Comparison of ENCODE assay signal across 8 cellular contexts in the genomic region with DNA sequence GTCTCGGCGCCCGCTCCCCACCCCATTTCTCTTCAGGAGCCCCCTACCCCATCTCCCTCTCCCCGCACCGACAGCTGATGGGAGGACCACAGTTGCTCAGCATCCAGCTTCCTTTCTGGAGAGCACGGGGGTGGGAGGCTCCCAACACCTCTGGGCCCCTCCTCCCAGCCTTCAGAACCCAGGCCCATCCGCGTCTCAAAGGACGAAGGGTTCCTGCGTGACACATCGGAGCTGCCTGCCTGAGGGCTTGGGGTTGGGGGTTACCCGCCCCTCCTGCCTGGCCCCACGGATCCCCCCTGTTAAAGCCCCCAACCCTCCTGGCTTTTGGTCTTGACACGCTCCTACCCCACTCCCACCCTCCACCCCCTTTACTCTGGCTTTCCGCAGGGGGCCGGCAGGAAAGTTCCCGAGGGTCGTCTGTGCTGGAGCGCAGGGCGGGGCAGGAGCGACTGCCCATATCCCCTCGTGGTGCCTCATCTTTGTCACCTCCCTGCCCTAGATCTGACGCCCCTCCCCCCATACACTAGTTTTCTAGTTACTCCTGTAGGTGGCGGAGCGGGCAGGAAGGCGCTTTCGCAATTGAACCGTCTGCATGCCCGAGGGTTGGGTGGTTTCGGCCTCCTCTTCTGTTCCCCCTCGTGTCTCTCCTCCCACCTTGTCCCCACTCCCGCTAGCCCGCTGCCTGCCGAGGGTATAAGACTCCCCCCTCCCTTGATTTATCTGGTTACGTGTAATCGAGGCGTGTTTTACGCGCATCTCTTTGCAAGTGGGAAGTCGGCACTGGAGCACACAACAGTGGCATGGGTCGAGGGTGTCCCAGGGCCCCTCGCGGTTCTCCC. TPM values are rescaled to one million over a fixed set of nuclear protein-coding genes. Genes with fewer than 3 reads are reported as not detected.
DNase-seq lines count a peak whose midpoint lies in the region; ATAC-seq and TF ChIP-seq lines count a peak whose summit lies in the region.

No MANE protein-coding gene starts in this region.

- peaks cover 21% of the 10 kb centered on the region for H3K79me2 ChIP-seq in DOHH2 (ENCODE audit: control insufficient read depth, low read length)

- H3K27me3 Mint-ChIP-seq in activated naive CD4-positive, alpha-beta T cell treated with anti-CD3 and anti-CD28 coated beads, Interleukin-2, amount 50 U/mL, for 24 hours, result peaks cover 4% of the 10 kb centered on the region

- peak overlapping the region; percentile 90 for H3K4me3 Mint-ChIP-seq in activated naive CD4-positive, alpha-beta T cell treated with anti-CD3 and anti-CD28 coated beads, Interleukin-2, amount 50 U/mL, for 24 hours

- 0 out of 2 replicates have a peak overlapping the region, but pooled peaks have one; percentile 18 for H3K27ac ChIP-seq in DOHH2 (ENCODE audit: low read depth, low read length)

- H3K4me1 ChIP-seq in DOHH2 (ENCODE audit: control insufficient read depth, low read length), result peaks cover 45% of the 10 kb centered on the region

- no peaks in the 10 kb centered on the region for H3K36me3 Mint-ChIP-seq in activated naive CD4-positive, alpha-beta T cell treated with anti-CD3 and anti-CD28 coated beads, Interleukin-2, amount 50 U/mL, for 24 hours

- no peaks in the 10 kb centered on the region; the same call in 1 of the 2 replicates for H4K20me1 ChIP-seq in DOHH2 (ENCODE audit: control insufficient read depth, insufficient read depth, low read depth, low read length)

- H3K4me2 ChIP-seq in DOHH2 (ENCODE audit: low read length), result peak overlapping the region; percentile 92

- H3K27me3 ChIP-seq in DOHH2 (ENCODE audit: control insufficient read depth, low read length), result no peaks in the 10 kb centered on the region; the same call in 1 of the 2 replicates

- H3F3A ChIP-seq in DOHH2 (ENCODE audit: control insufficient read depth, insufficient read depth), result no peaks in the 10 kb centered on the region

- in situ Hi-C loops in SK-MEL-5 (cut with HindIII; ENCODE audit: low pct_unique_long_range_greater_than_20kb, low sequenced_read_pairs), result no loop called here

- peaks cover 17% of the 10 kb centered on the region for H3K36me3 ChIP-seq in DOHH2 (ENCODE audit: control insufficient read depth, low read length)

- TF ChIP-seq CTCF in DOHH2 (IDR thresholded peaks at IDR 0.05; ENCODE audit: low read depth, low read length, poor library complexity, severe bottlenecking), result peak; percentile 62

- DNase-seq in SK-MEL-5 (ENCODE audit: low read depth, low spot score) (peak; percentile 63), globus pallidus (ENCODE audit: low spot score) (peak; percentile 47), occipital lobe (lab: John Stamatoyannopoulos, UW) (peak; percentile 68), superior temporal gyrus (ENCODE audit: extremely low spot score) (peak; percentile 68)

- peaks cover 50% of the 10 kb centered on the region for H3K4me1 Mint-ChIP-seq in activated naive CD4-positive, alpha-beta T cell treated with anti-CD3 and anti-CD28 coated beads, Interleukin-2, amount 50 U/mL, for 24 hours

- ATAC-seq in HG03432 (IDR thresholded peaks at IDR 0.05; ENCODE audit: unreplicated experiment) (peak; percentile 7), HG02588 (IDR thresholded peaks at IDR 0.05; ENCODE audit: unreplicated experiment) (no peak)

- no peaks in the 10 kb centered on the region for H3K9me3 Mint-ChIP-seq in activated naive CD4-positive, alpha-beta T cell treated with anti-CD3 and anti-CD28 coated beads, Interleukin-2, amount 50 U/mL, for 24 hours

- peak overlapping the region; percentile 97 for H3K4me3 ChIP-seq in DOHH2 (ENCODE audit: low read length)

- no peaks in the 10 kb centered on the region for H3K9me2 ChIP-seq in DOHH2 (replicated peaks; ENCODE audit: control insufficient read depth, low read length)

- no peaks in the 10 kb centered on the region for H3K9me3 ChIP-seq in DOHH2 (ENCODE audit: control insufficient read depth, insufficient read depth, low read length)

- peak overlapping the region; percentile 93 for H3K27ac Mint-ChIP-seq in activated naive CD4-positive, alpha-beta T cell treated with anti-CD3 and anti-CD28 coated beads, Interleukin-2, amount 50 U/mL, for 24 hours

RNA-seq across cellular contexts. Expression of gene TRAPPC5, which starts 0.9 kb away (rescaled TPM):
- 37.5 and 54.0 TPM in 2 replicates for total RNA-seq in SK-MEL-5 (2014; rRNA removed; shearing (Covaris generic))
- polyA plus RNA-seq in SK-MEL-5 (2015; cell fraction: cytosol; rRNA removed), result 28.8 and 42.6 TPM in 2 replicates
- polyA plus RNA-seq in SK-MEL-5 (2015; cell fraction: nucleus; rRNA removed), result 4.8 and 8.6 TPM in 2 replicates
- total RNA-seq in occipital lobe, result 16.7 TPM

RNA-seq across cellular contexts. Expression of gene MCEMP1, which starts 4.7 kb away (rescaled TPM):
- total RNA-seq in SK-MEL-5 (2014; rRNA removed; shearing (Covaris generic)), result not detected in 2 replicates
- polyA plus RNA-seq in SK-MEL-5 (2015; cell fraction: cytosol; rRNA removed), result 0.14 TPM in 1 of 2 replicates, not detected in the other
- not detected in 2 replicates for polyA plus RNA-seq in SK-MEL-5 (2015; cell fraction: nucleus; rRNA removed)
- 0.78 TPM for total RNA-seq in occipital lobe

RNA-seq across cellular contexts. Expression of gene RETN, which starts 12.7 kb away (rescaled TPM):
- not detected in 2 replicates for total RNA-seq in SK-MEL-5 (2014; rRNA removed; shearing (Covaris generic))
- not detected in 2 replicates for polyA plus RNA-seq in SK-MEL-5 (2015; cell fraction: cytosol; rRNA removed)
- polyA plus RNA-seq in SK-MEL-5 (2015; cell fraction: nucleus; rRNA removed), result not detected in 2 replicates
- total RNA-seq in occipital lobe, result 0.94 TPM

RNA-seq across cellular contexts. Expression of gene FCER2, which starts 20.4 kb away (rescaled TPM):
- total RNA-seq in SK-MEL-5 (2014; rRNA removed; shearing (Covaris generic)), result not detected in 2 replicates
- not detected in 2 replicates for polyA plus RNA-seq in SK-MEL-5 (2015; cell fraction: cytosol; rRNA removed)
- not detected in 2 replicates for polyA plus RNA-seq in SK-MEL-5 (2015; cell fraction: nucleus; rRNA removed)
- total RNA-seq in occipital lobe, result not detected

RNA-seq across cellular contexts. Expression of gene STXBP2, which starts 44.6 kb away (rescaled TPM):
- 1.0 and 1.3 TPM in 2 replicates for total RNA-seq in SK-MEL-5 (2014; rRNA removed; shearing (Covaris generic))
- 7.3 and 8.6 TPM in 2 replicates for polyA plus RNA-seq in SK-MEL-5 (2015; cell fraction: cytosol; rRNA removed)
- 6.4 and 16.4 TPM in 2 replicates for polyA plus RNA-seq in SK-MEL-5 (2015; cell fraction: nucleus; rRNA removed)
- 3.0 TPM for total RNA-seq in occipital lobe
